In the genomic region with DNA sequence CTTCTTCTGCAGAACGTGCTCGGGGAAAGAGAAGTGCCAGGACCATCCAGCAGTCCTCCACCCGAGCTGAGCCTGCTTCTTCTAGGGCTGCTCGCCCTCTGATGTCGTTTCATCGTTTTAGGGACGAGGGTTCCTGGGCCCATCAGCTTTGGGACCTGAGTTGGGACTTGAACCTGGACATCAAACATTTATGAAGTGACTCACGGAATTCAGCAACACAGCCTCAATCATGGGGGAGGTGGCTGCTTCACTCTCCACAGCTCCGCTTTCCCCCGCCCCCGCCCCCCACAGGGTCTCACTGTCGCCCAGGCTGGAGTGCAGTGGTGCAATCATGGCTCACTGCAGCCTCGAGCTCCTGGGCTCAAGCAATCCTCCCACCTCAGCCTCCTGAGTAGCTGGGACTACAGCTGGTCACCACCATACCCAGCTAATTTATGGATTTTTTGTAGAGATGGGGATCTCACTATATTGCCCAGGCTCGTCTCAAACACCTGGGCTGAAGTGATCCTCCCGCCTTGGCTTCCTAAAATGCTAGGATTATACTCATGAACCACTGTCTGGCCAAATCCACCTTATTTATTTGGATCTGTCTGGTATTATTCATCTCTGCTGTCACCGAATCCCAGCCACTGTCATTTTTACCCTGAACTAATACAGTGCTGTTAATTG, we compare ENCODE assay signal across 8 cellular contexts. TPM values are rescaled to one million over a fixed set of nuclear protein-coding genes. Genes with fewer than 3 reads are reported as not detected.
DNase-seq lines count a peak whose midpoint lies in the region; ATAC-seq lines count a peak whose summit lies in the region.

No MANE protein-coding gene starts in this region.

- peaks cover 37 to 47% (median 44%) of the 10 kb centered on the region in 10 experiments for H3K4me1 ChIP-seq in BLaER1 treated with 17β-estradiol and CSF1 and Interleukin-3, amounts not matched to agents 10 nM and 100 nM
- H3K4me1 ChIP-seq in skeletal muscle satellite cell (ENCODE audit: control insufficient read depth, insufficient read depth, low read length): peaks cover 19% of the 10 kb centered on the region

- CTCF ChIA-PET in activated CD4-positive, alpha-beta memory T cell treated with anti-CD3 and anti-CD28 coated beads, Interleukin-2, amount 10 ng/mL, durations not matched to agents 7 days and 5 days (lab: Charles Lee): interaction anchor here (1.1 to 8.7 kb wide), 5 partner anchors 9 to 87 kb away, joined by 3 to 111 read pairs (median 5); no protein-coding TSS in a partner anchor

- H3K27ac ChIP-seq in BLaER1 treated with 17β-estradiol and CSF1 and Interleukin-3, amounts not matched to agents 10 nM and 100 nM: peak overlapping the region; percentile 89 to 100 (median 96); a peak in 20 of 22 replicates

- H3K9me3 ChIP-seq in BLaER1 treated with 17β-estradiol and CSF1 and Interleukin-3, amounts not matched to agents 10 nM and 100 nM (replicated peaks in 1 of 11): no peaks in the 10 kb centered on the region; a peak in 1 of 22 replicates
- H3K9me3 ChIP-seq in skeletal muscle satellite cell (replicated peaks; ENCODE audit: low read length): no peaks in the 10 kb centered on the region

- intact Hi-C loops in left ventricle myocardium superior (cut with micrococcal nuclease) (no loop called here), posterior vena cava (cut with DNase I) (no loop called here)

- peak overlapping the region; percentile 75 to 100 (median 98) for H3K4me2 ChIP-seq in BLaER1 treated with 17β-estradiol and CSF1 and Interleukin-3, amounts not matched to agents 10 nM and 100 nM
- H3K4me2 ChIP-seq in skeletal muscle satellite cell (ENCODE audit: low read length): peak overlapping the region; percentile 91

- H3K4me3 Mint-ChIP-seq in activated CD4-positive, alpha-beta memory T cell treated with anti-CD3 and anti-CD28 coated beads, Interleukin-2, amount 10 ng/mL, durations not matched to agents 7 days and 5 days: peak overlapping the region; percentile 92

- peak overlapping the region; percentile 68 to 87 (median 78) for H3K4me3 ChIP-seq in BLaER1 treated with 17β-estradiol and CSF1 and Interleukin-3, amounts not matched to agents 10 nM and 100 nM
- H3K4me3 ChIP-seq in skeletal muscle satellite cell (ENCODE audit: low read length): peak overlapping the region; percentile 91

- H3K4me1 Mint-ChIP-seq in activated CD4-positive, alpha-beta memory T cell treated with anti-CD3 and anti-CD28 coated beads, Interleukin-2, amount 10 ng/mL, durations not matched to agents 7 days and 5 days: peaks cover 41% of the 10 kb centered on the region

- ATAC-seq in HG02981 (IDR thresholded peaks at IDR 0.05; ENCODE audit: unreplicated experiment): peak; percentile 6
- peak; percentile 16 for ATAC-seq in left ventricle myocardium superior
- ATAC-seq in GM21825 (IDR thresholded peaks at IDR 0.05; ENCODE audit: unreplicated experiment): no peak

- H3K27me3 ChIP-seq in BLaER1 treated with 17β-estradiol and CSF1 and Interleukin-3, amounts not matched to agents 10 nM and 100 nM: no peaks in the 10 kb centered on the region
- no peaks in the 10 kb centered on the region for H3K27me3 ChIP-seq in skeletal muscle satellite cell (ENCODE audit: control insufficient read depth, insufficient read depth, low read length)

- peak overlapping the region; percentile 90 to 99 (median 96); a peak in 21 of 22 replicates for H3K9ac ChIP-seq in BLaER1 treated with 17β-estradiol and CSF1 and Interleukin-3, amounts not matched to agents 10 nM and 100 nM
- H3K9ac ChIP-seq in skeletal muscle satellite cell (ENCODE audit: low read depth, low read length): peak overlapping the region; percentile 93

- H3K36me3 Mint-ChIP-seq in activated CD4-positive, alpha-beta memory T cell treated with anti-CD3 and anti-CD28 coated beads, Interleukin-2, amount 10 ng/mL, durations not matched to agents 7 days and 5 days (ENCODE audit: low read depth): peaks cover 24% of the 10 kb centered on the region

- H4K20me1 ChIP-seq in BLaER1 treated with 17β-estradiol and CSF1 and Interleukin-3, amounts not matched to agents 10 nM and 100 nM: peaks cover 0 to 40% (median 11%) of the 10 kb centered on the region in 11 experiments; a peak in 16 of 22 replicates

- peaks cover 2% of the 10 kb centered on the region for H3K9me3 Mint-ChIP-seq in activated CD4-positive, alpha-beta memory T cell treated with anti-CD3 and anti-CD28 coated beads, Interleukin-2, amount 10 ng/mL, durations not matched to agents 7 days and 5 days

- peak overlapping the region; percentile 87 for H3K27ac Mint-ChIP-seq in activated CD4-positive, alpha-beta memory T cell treated with anti-CD3 and anti-CD28 coated beads, Interleukin-2, amount 10 ng/mL, durations not matched to agents 7 days and 5 days

- peaks cover 3% of the 10 kb centered on the region for H3K27me3 Mint-ChIP-seq in activated CD4-positive, alpha-beta memory T cell treated with anti-CD3 and anti-CD28 coated beads, Interleukin-2, amount 10 ng/mL, durations not matched to agents 7 days and 5 days

- POLR2A ChIA-PET in activated CD4-positive, alpha-beta memory T cell treated with anti-CD3 and anti-CD28 coated beads, Interleukin-2, amount 10 ng/mL, durations not matched to agents 7 days and 5 days (lab: Charles Lee): interaction anchor here (0.7 to 8.6 kb wide), 10 partner anchors 9 to 93 kb away, joined by 3 to 121 read pairs (median 10); a partner anchor contains a TSS

- peak; percentile 34 for DNase-seq in activated CD4-positive, alpha-beta memory T cell treated with anti-CD3 and anti-CD28 coated beads, Interleukin-2, amount 10 ng/mL, durations not matched to agents 7 days and 5 days
- no peak for DNase-seq in left ventricle myocardium superior
- DNase-seq in cortex of kidney (lab: John Stamatoyannopoulos, UW): no peak
- no peak for DNase-seq in posterior vena cava (ENCODE audit: low spot score)

- H3K36me3 ChIP-seq in BLaER1 treated with 17β-estradiol and CSF1 and Interleukin-3, amounts not matched to agents 10 nM and 100 nM: peaks cover 0 to 5% (median under 1%) of the 10 kb centered on the region in 11 experiments; a peak in 5 of 22 replicates
- peaks cover 4% of the 10 kb centered on the region for H3K36me3 ChIP-seq in skeletal muscle satellite cell (ENCODE audit: insufficient read depth, low read length)

RNA-seq across cellular contexts. Expression of a gene that starts 0.7 kb away (rescaled TPM):
- 100 to 1,000 TPM; 144 to 156 TPM for total RNA-seq in activated CD4-positive, alpha-beta memory T cell treated with anti-CD3 and anti-CD28 coated beads, Interleukin-2, amount 10 ng/mL, durations not matched to agents 7 days and 5 days
- total RNA-seq in left ventricle myocardium superior (46.2 TPM), posterior vena cava (10 to 100 TPM; 65.1 to 65.6 TPM)
- 17.2 and 26.6 TPM in 2 replicates for total RNA-seq in skeletal muscle satellite cell (2012; rRNA removed)

RNA-seq across cellular contexts. Expression of a gene that starts 16.0 kb away (rescaled TPM):
- total RNA-seq in activated CD4-positive, alpha-beta memory T cell treated with anti-CD3 and anti-CD28 coated beads, Interleukin-2, amount 10 ng/mL, durations not matched to agents 7 days and 5 days: 10 to 100 TPM; 82.8 to 92.9 TPM
- 53.7 TPM for total RNA-seq in left ventricle myocardium superior
- total RNA-seq in skeletal muscle satellite cell (2012; rRNA removed): 73.3 and 100 TPM in 2 replicates
- total RNA-seq in posterior vena cava: 10 to 100 TPM; 22.4 to 26.5 TPM

RNA-seq across cellular contexts. Expression of a gene that starts 30.9 kb away (rescaled TPM):
- 10 to 100 TPM; 74.9 to 84.2 TPM for total RNA-seq in activated CD4-positive, alpha-beta memory T cell treated with anti-CD3 and anti-CD28 coated beads, Interleukin-2, amount 10 ng/mL, durations not matched to agents 7 days and 5 days
- 47.5 TPM for total RNA-seq in left ventricle myocardium superior
- 21.3 and 27.1 TPM in 2 replicates for total RNA-seq in skeletal muscle satellite cell (2012; rRNA removed)
- total RNA-seq in posterior vena cava: 10 to 100 TPM; 19.1 to 21.8 TPM

RNA-seq across cellular contexts. Expression of a gene that starts 32.8 kb away (rescaled TPM):
- total RNA-seq in activated CD4-positive, alpha-beta memory T cell treated with anti-CD3 and anti-CD28 coated beads, Interleukin-2, amount 10 ng/mL, durations not matched to agents 7 days and 5 days: 100 to 1,000 TPM; 103 to 116 TPM
- total RNA-seq in left ventricle myocardium superior (110 TPM), posterior vena cava (10 to 100 TPM; 61.5 to 81.0 TPM)
- total RNA-seq in skeletal muscle satellite cell (2012; rRNA removed): 26.0 and 29.7 TPM in 2 replicates

RNA-seq across cellular contexts. Expression of a gene that starts 47.5 kb away (rescaled TPM):
- under 1 TPM in 1 of 2 experiments, not detected in 1; 0.18 TPM for total RNA-seq in activated CD4-positive, alpha-beta memory T cell treated with anti-CD3 and anti-CD28 coated beads, Interleukin-2, amount 10 ng/mL, durations not matched to agents 7 days and 5 days
- total RNA-seq in left ventricle myocardium superior (4.1 TPM), posterior vena cava (not detected)
- not detected in 2 replicates for total RNA-seq in skeletal muscle satellite cell (2012; rRNA removed)
